8 cellular contexts compared by ENCODE assay signal in genomic region chr20:25399038-25399430, GRCh38. TPM values are rescaled to one million over a fixed set of nuclear protein-coding genes. Genes with fewer than 3 reads are reported as not detected.
DNase-seq lines count a peak whose midpoint lies in the region; ATAC-seq and TF ChIP-seq lines count a peak whose summit lies in the region.

No MANE protein-coding gene starts in this region.

- no peaks in the 10 kb centered on the region for H3K4me1 ChIP-seq in ascending aorta

- intact Hi-C loops in ascending aorta (cut with DNase I) = loop anchor here (1.0 to 10.0 kb wide), 4 partner anchors 104 to 405 kb away; partner anchors contain the start of gene NANP
- intact Hi-C loops in sciatic nerve (cut with DNase I) = loop anchor here (10.0 kb wide), 1 partner anchor 104 kb away; no protein-coding TSS in a partner anchor

- peak; percentile 94 for ATAC-seq in sciatic nerve
- ATAC-seq in GM18498 (IDR thresholded peaks at IDR 0.05; ENCODE audit: unreplicated experiment) = no peak

- DNase-seq in stimulated activated CD4-positive, alpha-beta T cell treated with anti-CD3 and anti-CD28 coated beads, Interleukin-4, amount 100 ng/mL, for 24 hours = peak; percentile 28
- no peak for DNase-seq in stimulated activated CD4-positive, alpha-beta T cell treated with anti-CD3 and anti-CD28 coated beads, Interleukin-12 subunit alpha, Interleukin-12 subunit beta, amount 100 ng/mL, for 4 hours
- peak; percentile 77 for DNase-seq in HS-27A (ENCODE audit: low read depth)
- DNase-seq in NCI-H748 (lab: John Stamatoyannopoulos, UW; ENCODE audit: unreplicated experiment) = peak; percentile 81
- DNase-seq in ascending aorta (ENCODE audit: low spot score in 2 of 2) = peak in 1 of 2 donors; percentile 66
- DNase-seq in hepatic stellate cell (ENCODE audit: low spot score) = peak; percentile 57
- no peak for DNase-seq in sciatic nerve (ENCODE audit: low spot score)

- no peak overlapping the region for H3K4me3 ChIP-seq in ascending aorta

- H3K9me3 ChIP-seq in ascending aorta = no peaks in the 10 kb centered on the region

- H3K27me3 ChIP-seq in ascending aorta = peaks cover 4% of the 10 kb centered on the region

- peak; percentile 25 to 71 (median 54) for TF ChIP-seq CTCF in ascending aorta (IDR thresholded peaks at IDR 0.05)

- H3K36me3 ChIP-seq in ascending aorta = no peaks in the 10 kb centered on the region

- H3K27ac ChIP-seq in ascending aorta = no peak overlapping the region

RNA-seq across cellular contexts. Expression of gene ABHD12, which starts 8.4 kb away (rescaled TPM):
- 24.3 TPM for total RNA-seq in ascending aorta
- total RNA-seq in sciatic nerve = 70.4 TPM

RNA-seq across cellular contexts. Expression of gene GINS1, which starts 8.4 kb away (rescaled TPM):
- total RNA-seq in ascending aorta (not detected), sciatic nerve (1.4 TPM)

Comparison
In these comparisons a context has a peak if more than half of its experiments do, and no peak if none do; other contexts are left out.
1. DNase-seq: peak in stimulated activated CD4-positive, alpha-beta T cell treated with anti-CD3 and anti-CD28 coated beads, Interleukin-4, amount 100 ng/mL, for 24 hours (single experiment), HS-27A (single experiment), NCI-H748 (single experiment) and hepatic stellate cell (single experiment); none in stimulated activated CD4-positive, alpha-beta T cell treated with anti-CD3 and anti-CD28 coated beads, Interleukin-12 subunit alpha, Interleukin-12 subunit beta, amount 100 ng/mL, for 4 hours (single experiment) and sciatic nerve (single experiment).